ENCODE assay signal across 8 cellular contexts in the genomic region with DNA sequence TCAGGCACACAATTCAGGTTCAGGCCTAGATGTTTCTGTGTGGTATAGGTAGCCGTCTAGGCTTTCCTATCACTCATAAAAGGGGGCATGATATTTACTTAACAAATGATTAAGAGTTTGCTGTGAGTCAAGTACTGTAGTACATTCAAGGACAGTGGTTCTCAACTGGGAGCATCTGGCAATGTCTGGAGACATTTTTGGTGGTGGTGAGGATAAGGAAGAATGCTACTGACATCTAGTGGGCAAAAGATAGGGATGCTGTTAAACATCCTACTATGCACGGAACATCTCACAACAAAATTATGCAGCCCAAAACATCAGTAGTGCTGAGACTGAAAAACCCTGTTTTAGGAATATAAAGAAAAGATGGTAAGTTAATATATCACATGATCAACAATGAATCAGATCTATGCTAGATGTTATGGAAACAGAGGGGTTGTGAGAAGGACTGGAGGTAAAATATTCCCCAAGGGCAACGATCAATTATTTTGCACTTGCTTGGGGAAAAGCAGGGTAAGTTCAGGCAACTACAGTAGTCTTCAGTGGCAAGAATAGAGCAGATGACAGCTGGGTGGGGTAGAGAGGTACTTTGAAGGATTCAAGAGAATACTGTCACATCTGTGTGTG. TPM values are rescaled to one million over a fixed set of nuclear protein-coding genes. Genes with fewer than 3 reads are reported as not detected.
DNase-seq lines count a peak whose midpoint lies in the region; ATAC-seq and TF ChIP-seq lines count a peak whose summit lies in the region.

No MANE protein-coding gene starts in this region.

- H3K27ac ChIP-seq in left lung = no peak overlapping the region

- H3K4me3 ChIP-seq in left lung = no peak overlapping the region

- H3K9me3 Mint-ChIP-seq in activated naive CD8-positive, alpha-beta T cell (ENCODE audit: low read depth) = no peaks in the 10 kb centered on the region

- peak; percentile 28 to 46 for TF ChIP-seq CTCF in left lung (IDR thresholded peaks at IDR 0.05)

- peaks cover 18% of the 10 kb centered on the region for H3K36me3 Mint-ChIP-seq in activated naive CD8-positive, alpha-beta T cell

- H3K27ac Mint-ChIP-seq in activated naive CD8-positive, alpha-beta T cell = peak overlapping the region; percentile 30

- H3K27me3 Mint-ChIP-seq in activated naive CD8-positive, alpha-beta T cell = no peaks in the 10 kb centered on the region

- H3K4me1 Mint-ChIP-seq in activated naive CD8-positive, alpha-beta T cell (ENCODE audit: low read depth) = peaks cover 41% of the 10 kb centered on the region

- no peaks in the 10 kb centered on the region for H3K27me3 ChIP-seq in left lung

- H3K36me3 ChIP-seq in left lung = peaks cover 0 to 86% of the 10 kb centered on the region in 2 donors

- ATAC-seq in left lung (peak; percentile 8), GM18907 (IDR thresholded peaks at IDR 0.05; ENCODE audit: unreplicated experiment) (no peak), GM21529 (IDR thresholded peaks at IDR 0.05; ENCODE audit: unreplicated experiment) (no peak)

- in situ Hi-C loops in KBM-7 (cut with MboI; ENCODE audit: low pct_unique_long_range_greater_than_20kb, low sequenced_read_pairs) = no loop called here

- H3K4me3 Mint-ChIP-seq in activated naive CD8-positive, alpha-beta T cell = peak overlapping the region; percentile 1

- peaks cover 11 to 27% of the 10 kb centered on the region in 2 donors for H3K4me1 ChIP-seq in left lung

- DNase-seq in DMS53 (lab: John Stamatoyannopoulos, UW) = peak; percentile 67
- no peak for DNase-seq in DMS53 treated with DMSO at 0.1 percent for 48 hours (lab: John Stamatoyannopoulos, UW; ENCODE audit: unreplicated experiment)
- DNase-seq in KBM-7 = peak; percentile 52
- no peak for DNase-seq in left lung
- no peak for DNase-seq in cardiac septum (ENCODE audit: low spot score)

- H3K9me3 ChIP-seq in left lung = no peaks in the 10 kb centered on the region

- intact Hi-C loops in left lung (cut with DNase I) = no loop called here
- intact Hi-C loops in cardiac septum (cut with DNase I) = no loop called here

RNA-seq across cellular contexts. Expression of a gene that starts 4.9 kb away (rescaled TPM):
- total RNA-seq in left lung (10 to 100 TPM; 35.0 to 45.3 TPM), cardiac septum (41.8 TPM)

RNA-seq across cellular contexts. Expression of a gene that starts 35.1 kb away (rescaled TPM):
- 10 to 100 TPM; 21.8 to 35.0 TPM for total RNA-seq in left lung
- total RNA-seq in cardiac septum = 10.5 TPM

Comparison
In these comparisons a context has a peak if more than half of its experiments do, and no peak if none do; other contexts are left out.
1. DNase-seq: peak in DMS53 (single experiment) and KBM-7 (single experiment); none in DMS53 treated with DMSO at 0.1 percent for 48 hours (single experiment), left lung (0 of 2) and cardiac septum (single experiment).